ENCODE assay signal across 19 cellular contexts in the genomic region with DNA sequence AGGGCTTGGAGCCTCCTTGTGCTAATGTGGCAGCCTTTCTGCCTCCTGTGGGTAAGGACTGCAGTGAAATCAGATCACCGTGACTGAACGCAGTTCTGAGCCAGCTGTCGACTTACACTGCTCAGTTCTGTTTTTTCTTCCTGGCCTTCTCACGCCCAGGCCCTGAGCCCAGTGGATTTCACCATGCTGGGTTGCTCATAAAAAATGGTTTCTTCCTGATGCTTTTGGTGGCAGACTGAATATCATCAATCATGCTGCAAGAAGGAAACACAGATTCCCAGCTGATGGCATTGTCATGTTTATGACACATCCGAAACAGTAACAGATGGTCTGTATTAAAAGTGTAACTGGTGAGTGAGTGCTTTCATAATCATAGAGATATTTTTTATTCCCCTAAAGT.
A peak's percentile ranks its signal among the peaks of the same experiment; 100 is the strongest.
DNase-seq lines count a peak whose midpoint lies in the region; ATAC-seq and TF ChIP-seq lines count a peak whose summit lies in the region.
"Had no signal": no experiment of that assay in that cellular context is flagged by ENCODE, and none has a peak within 500 bp of the region (broad histone marks: within the 10 kb centered on the region; RNA-seq: fewer than 3 reads in every experiment).

No MANE protein-coding gene starts in this region.

- intact Hi-C loops in A673 (cut with micrococcal nuclease; ENCODE audit: unreplicated experiment) = no loop called here

- peaks cover 8% of the 10 kb centered on the region for H3K9me3 Mint-ChIP-seq in glutamatergic neuron (ENCODE audit: unreplicated experiment)

- H3K9me3 ChIP-seq in MG63 (no peaks in the 10 kb centered on the region), A673 (ENCODE audit: low read depth, low read length, poor library complexity, severe bottlenecking) (peaks cover 32% of the 10 kb centered on the region)
- H3K9me3 ChIP-seq: neutrophil had no signal

- CTCF ChIA-PET in A673 (lab: Charles Lee) = no interaction called here

- no peaks in the 10 kb centered on the region for H3K27me3 ChIP-seq in MG63
- no peaks in the 10 kb centered on the region for H3K27me3 ChIP-seq in A673 (replicated peaks; ENCODE audit: insufficient read depth, low read depth, low read length, poor library complexity)
- H3K27me3 ChIP-seq: BLaER1 treated with 17β-estradiol and CSF1 and Interleukin-3, amounts not matched to agents 10 nM and 100 nM; heart left ventricle; neutrophil had no signal

- H3K27ac Mint-ChIP-seq in glutamatergic neuron (ENCODE audit: unreplicated experiment) = peak overlapping the region; percentile 75

- no peaks in the 10 kb centered on the region for H3K4me1 ChIP-seq in A673 (ENCODE audit: insufficient read depth, low read length, poor library complexity, severe bottlenecking)
- H3K4me1 ChIP-seq: BLaER1 treated with 17β-estradiol and CSF1 and Interleukin-3, amounts not matched to agents 10 nM and 100 nM; heart left ventricle had no signal

- peaks cover 6% of the 10 kb centered on the region for H3K27me3 Mint-ChIP-seq in glutamatergic neuron (ENCODE audit: unreplicated experiment)

- H3K27ac ChIP-seq in angular gyrus (ENCODE audit: low read depth, low read length) (peak overlapping the region; percentile 43), temporal lobe (ENCODE audit: low read depth, low read length) (peak overlapping the region; percentile 40), A673 (ENCODE audit: low read depth, low read length, poor library complexity, severe bottlenecking) (no peak overlapping the region)
- H3K27ac ChIP-seq: BLaER1 treated with 17β-estradiol and CSF1 and Interleukin-3, amounts not matched to agents 10 nM and 100 nM; epithelial cell of prostate; heart left ventricle; neutrophil had no signal

- H3K4me1 Mint-ChIP-seq in glutamatergic neuron (ENCODE audit: low read depth, unreplicated experiment) = peaks cover 7% of the 10 kb centered on the region
- H3K4me1 Mint-ChIP-seq: WTC11 had no signal

- BruUV-seq in A673 (replicated peaks; lab: Mats Ljungman, UMichigan) = no TSS peak

- POLR2A ChIA-PET in A673 (lab: Charles Lee; ENCODE audit: low non-redundant PET) = no interaction called here

- H3K36me3 ChIP-seq in MG63 = no peaks in the 10 kb centered on the region
- H3K36me3 ChIP-seq in A673 (ENCODE audit: insufficient read depth, low read length, poor library complexity, severe bottlenecking) = no peaks in the 10 kb centered on the region
- H3K36me3 ChIP-seq: BLaER1 treated with 17β-estradiol and CSF1 and Interleukin-3, amounts not matched to agents 10 nM and 100 nM; heart left ventricle; neutrophil had no signal

- no peak overlapping the region for H3K4me3 ChIP-seq in MG63
- H3K4me3 ChIP-seq in A673 (ENCODE audit: low read depth, low read length, poor library complexity, severe bottlenecking) = no peak overlapping the region
- H3K4me3 ChIP-seq: BLaER1 treated with 17β-estradiol and CSF1 and Interleukin-3, amounts not matched to agents 10 nM and 100 nM; heart left ventricle had no signal

- TF ChIP-seq CTCF in glutamatergic neuron (IDR thresholded peaks at IDR 0.05; ENCODE audit: partially characterized antibody, unreplicated experiment) = no peak
- no peak for TF ChIP-seq CTCF in A673 (conservative IDR thresholded peaks at IDR 0.05; ENCODE audit: low read depth, low read length)

- H3K4me3 Mint-ChIP-seq in glutamatergic neuron (ENCODE audit: unreplicated experiment) = no peak overlapping the region
- H3K4me3 Mint-ChIP-seq: WTC11 had no signal

- peaks cover 17% of the 10 kb centered on the region for H3K36me3 Mint-ChIP-seq in glutamatergic neuron (ENCODE audit: unreplicated experiment)

- no peak for ATAC-seq in GM18909 (IDR thresholded peaks at IDR 0.05; ENCODE audit: poor library complexity, unreplicated experiment)
- ATAC-seq: heart left ventricle, WTC11 had no signal

- DNase-seq in MG63 (peak; percentile 45), glutamatergic neuron (no peak), A673 (ENCODE audit: low spot score) (no peak), GOT3 (lab: John Stamatoyannopoulos, UW) (no peak)
- DNase-seq in activated CD4-positive, alpha-beta T cell treated with anti-CD3 and anti-CD28 coated beads for 4 hours = no peak
- DNase-seq: cortex of kidney; DND-41; heart left ventricle; KG1; NCI-H1105 treated with DMSO at 0.1 percent for 48 hours; NK-92 treated with Interleukin-12 subunit alpha and Interleukin-12 subunit beta, amount 100 ng/mL, for 24 hours; trophoblast cell had no signal
